1 cellular context compared by ENCODE assay signal in genomic region chr2:86249176-86249842, GRCh38.
TF ChIP-seq lines count a peak whose summit lies in the region.

No MANE protein-coding gene starts in this region.

TF ChIP-seq in HepG2, 621 proteins besides CTCF, POLR2A, EP300 and RAD21:
- TF ChIP-seq CENPX (CRISPR knock-in tag; IDR thresholded peaks at IDR 0.05) (no peak), FOSL2 (CRISPR knock-in tag; IDR thresholded peaks at IDR 0.05) (peak; percentile 36; the same call in 1 of the 2 replicates), ZBTB38 (CRISPR knock-in tag; IDR thresholded peaks at IDR 0.05) (no peak), KAT7 (CRISPR knock-in tag; IDR thresholded peaks at IDR 0.05; ENCODE audit: borderline replicate concordance) (no peak), RFX3 (CRISPR knock-in tag; IDR thresholded peaks at IDR 0.05) (peak; percentile 38; the same call in 1 of the 2 replicates), RBM22 (optimal IDR thresholded peaks at IDR 0.05; ENCODE audit: low read length) (no peak), MED1 (CRISPR knock-in tag; IDR thresholded peaks at IDR 0.05) (no peak), RARA (CRISPR knock-in tag; IDR thresholded peaks at IDR 0.05) (no peak), GATA4 (IDR thresholded peaks at IDR 0.05; ENCODE audit: borderline replicate concordance, low read depth) (no peak), RFX1 (IDR thresholded peaks at IDR 0.05) (peak; percentile 51), ZNF670 (CRISPR knock-in tag; IDR thresholded peaks at IDR 0.05; ENCODE audit: borderline replicate concordance) (no peak), EZH2 (conservative IDR thresholded peaks at IDR 0.05; ENCODE audit: low read depth, low read length) (no peak)
- TF ChIP-seq, protein P1, sequence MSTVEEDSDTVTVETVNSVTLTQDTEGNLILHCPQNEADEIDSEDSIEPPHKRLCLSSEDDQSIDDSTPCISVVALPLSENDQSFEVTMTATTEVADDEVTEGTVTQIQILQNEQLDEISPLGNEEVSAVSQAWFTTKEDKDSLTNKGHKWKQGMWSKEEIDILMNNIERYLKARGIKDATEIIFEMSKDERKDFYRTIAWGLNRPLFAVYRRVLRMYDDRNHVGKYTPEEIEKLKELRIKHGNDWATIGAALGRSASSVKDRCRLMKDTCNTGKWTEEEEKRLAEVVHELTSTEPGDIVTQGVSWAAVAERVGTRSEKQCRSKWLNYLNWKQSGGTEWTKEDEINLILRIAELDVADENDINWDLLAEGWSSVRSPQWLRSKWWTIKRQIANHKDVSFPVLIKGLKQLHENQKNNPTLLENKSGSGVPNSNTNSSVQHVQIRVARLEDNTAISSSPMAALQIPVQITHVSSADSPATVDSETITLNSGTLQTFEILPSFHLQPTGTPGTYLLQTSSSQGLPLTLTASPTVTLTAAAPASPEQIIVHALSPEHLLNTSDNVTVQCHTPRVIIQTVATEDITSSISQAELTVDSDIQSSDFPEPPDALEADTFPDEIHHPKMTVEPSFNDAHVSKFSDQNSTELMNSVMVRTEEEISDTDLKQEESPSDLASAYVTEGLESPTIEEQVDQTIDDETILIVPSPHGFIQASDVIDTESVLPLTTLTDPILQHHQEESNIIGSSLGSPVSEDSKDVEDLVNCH (CRISPR knock-in tag; IDR thresholded peaks at IDR 0.05), result no peak
- TF ChIP-seq, protein P2, sequence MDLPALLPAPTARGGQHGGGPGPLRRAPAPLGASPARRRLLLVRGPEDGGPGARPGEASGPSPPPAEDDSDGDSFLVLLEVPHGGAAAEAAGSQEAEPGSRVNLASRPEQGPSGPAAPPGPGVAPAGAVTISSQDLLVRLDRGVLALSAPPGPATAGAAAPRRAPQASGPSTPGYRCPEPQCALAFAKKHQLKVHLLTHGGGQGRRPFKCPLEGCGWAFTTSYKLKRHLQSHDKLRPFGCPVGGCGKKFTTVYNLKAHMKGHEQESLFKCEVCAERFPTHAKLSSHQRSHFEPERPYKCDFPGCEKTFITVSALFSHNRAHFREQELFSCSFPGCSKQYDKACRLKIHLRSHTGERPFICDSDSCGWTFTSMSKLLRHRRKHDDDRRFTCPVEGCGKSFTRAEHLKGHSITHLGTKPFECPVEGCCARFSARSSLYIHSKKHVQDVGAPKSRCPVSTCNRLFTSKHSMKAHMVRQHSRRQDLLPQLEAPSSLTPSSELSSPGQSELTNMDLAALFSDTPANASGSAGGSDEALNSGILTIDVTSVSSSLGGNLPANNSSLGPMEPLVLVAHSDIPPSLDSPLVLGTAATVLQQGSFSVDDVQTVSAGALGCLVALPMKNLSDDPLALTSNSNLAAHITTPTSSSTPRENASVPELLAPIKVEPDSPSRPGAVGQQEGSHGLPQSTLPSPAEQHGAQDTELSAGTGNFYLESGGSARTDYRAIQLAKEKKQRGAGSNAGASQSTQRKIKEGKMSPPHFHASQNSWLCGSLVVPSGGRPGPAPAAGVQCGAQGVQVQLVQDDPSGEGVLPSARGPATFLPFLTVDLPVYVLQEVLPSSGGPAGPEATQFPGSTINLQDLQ (CRISPR knock-in tag; IDR thresholded peaks at IDR 0.05), result no peak
